In the genomic region with DNA sequence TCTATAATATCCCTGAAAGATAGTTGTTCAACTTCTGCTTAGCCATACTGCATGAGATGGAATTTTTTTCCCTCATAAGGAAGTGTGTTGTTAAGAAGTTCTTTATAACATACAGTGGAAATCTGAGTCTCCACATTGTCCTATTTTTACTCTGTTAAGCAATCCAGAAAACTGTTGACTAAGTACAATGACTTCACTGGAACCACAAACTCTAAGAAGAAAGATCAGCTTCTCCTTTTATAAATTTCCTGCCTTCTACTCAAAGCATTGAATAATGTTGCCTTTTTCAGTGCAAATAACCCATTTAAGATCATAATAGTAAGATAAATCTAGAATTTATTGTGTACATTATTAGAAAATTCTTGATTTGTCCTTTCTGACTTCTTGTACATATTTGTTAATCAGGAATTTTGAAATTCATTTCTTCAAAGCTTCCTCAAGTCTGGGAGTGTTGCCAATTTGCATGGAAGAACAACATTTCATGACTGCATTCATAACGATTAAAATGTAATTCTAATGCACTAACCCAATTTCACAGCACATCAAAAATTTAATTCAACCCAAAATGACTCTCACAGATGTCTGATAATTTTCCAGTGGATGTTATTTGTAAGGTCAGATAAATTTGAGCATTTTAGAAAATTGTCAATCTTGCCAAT, we compare ENCODE assay signal across 13 cellular contexts. TPM values are rescaled to one million over a fixed set of nuclear protein-coding genes. Genes with fewer than 3 reads are reported as not detected.
DNase-seq lines count a peak whose midpoint lies in the region; ATAC-seq and TF ChIP-seq lines count a peak whose summit lies in the region.
"Had no signal": no experiment of that assay in that cellular context is flagged by ENCODE, and none has a peak within 500 bp of the region (broad histone marks: within the 10 kb centered on the region; RNA-seq: fewer than 3 reads in every experiment).

No MANE protein-coding gene starts in this region.

- no peaks in the 10 kb centered on the region for H3K27me3 Mint-ChIP-seq in nephron progenitor cell (ENCODE audit: low read depth, poor library complexity)
- peaks cover 13% of the 10 kb centered on the region for H3K27me3 Mint-ChIP-seq in activated CD4-positive, alpha-beta T cell treated with anti-CD3 and anti-CD28 coated beads for 36 hours

- no peaks in the 10 kb centered on the region for H3F3A ChIP-seq in smooth muscle cell (ENCODE audit: low read depth)

- H3K27me3 ChIP-seq in smooth muscle cell (ENCODE audit: low read depth), result no peaks in the 10 kb centered on the region
- H3K27me3 ChIP-seq: hepatocyte had no signal

- no peaks in the 10 kb centered on the region for H4K20me1 ChIP-seq in smooth muscle cell (ENCODE audit: low read depth)

- no peak overlapping the region for H3K9ac ChIP-seq in smooth muscle cell (ENCODE audit: low read depth)

- no peak overlapping the region for H3K27ac Mint-ChIP-seq in nephron progenitor cell
- H3K27ac Mint-ChIP-seq in activated CD4-positive, alpha-beta T cell treated with anti-CD3 and anti-CD28 coated beads for 36 hours, result no peak overlapping the region
- no peak overlapping the region for H3K27ac Mint-ChIP-seq in stimulated activated effector memory CD8-positive, alpha-beta T cell treated with anti-CD3 and anti-CD28 coated beads, Interleukin-12 subunit alpha, Interleukin-12 subunit beta, amount 100 ng/mL, for 72 hours
- H3K27ac Mint-ChIP-seq: natural killer cell treated with Interleukin-12 subunit alpha and Interleukin-12 subunit beta and Interleukin-15 and Interleukin-18, amount 100 ng/mL, for 72 hours had no signal

- CTCF ChIA-PET in activated CD4-positive, alpha-beta T cell treated with anti-CD3 and anti-CD28 coated beads for 36 hours (lab: Charles Lee), result interaction anchor here (2.8 kb wide), 1 partner anchor 11 kb away, joined by 10 read pairs; no protein-coding TSS in a partner anchor

- no peaks in the 10 kb centered on the region for H3K4me1 Mint-ChIP-seq in nephron progenitor cell
- no peaks in the 10 kb centered on the region for H3K4me1 Mint-ChIP-seq in activated CD4-positive, alpha-beta T cell treated with anti-CD3 and anti-CD28 coated beads for 36 hours
- no peaks in the 10 kb centered on the region for H3K4me1 Mint-ChIP-seq in stimulated activated effector memory CD8-positive, alpha-beta T cell treated with anti-CD3 and anti-CD28 coated beads, Interleukin-12 subunit alpha, Interleukin-12 subunit beta, amount 100 ng/mL, for 72 hours
- H3K4me1 Mint-ChIP-seq: activated naive CD8-positive, alpha-beta T cell treated with anti-CD3 and anti-CD28 coated beads, Interleukin-2, amount 50 U/mL, for 24 hours had no signal

- H3K9me3 Mint-ChIP-seq in nephron progenitor cell, result no peaks in the 10 kb centered on the region
- H3K9me3 Mint-ChIP-seq in activated CD4-positive, alpha-beta T cell treated with anti-CD3 and anti-CD28 coated beads for 36 hours (ENCODE audit: low read depth), result no peaks in the 10 kb centered on the region
- H3K9me3 Mint-ChIP-seq in stimulated activated effector memory CD8-positive, alpha-beta T cell treated with anti-CD3 and anti-CD28 coated beads, Interleukin-12 subunit alpha, Interleukin-12 subunit beta, amount 100 ng/mL, for 72 hours, result no peaks in the 10 kb centered on the region
- H3K9me3 Mint-ChIP-seq: activated naive CD8-positive, alpha-beta T cell treated with anti-CD3 and anti-CD28 coated beads, Interleukin-2, amount 50 U/mL, for 24 hours; natural killer cell treated with Interleukin-12 subunit alpha and Interleukin-12 subunit beta and Interleukin-15 and Interleukin-18, amount 100 ng/mL, for 72 hours had no signal

- POLR2A ChIA-PET in activated CD4-positive, alpha-beta T cell treated with anti-CD3 and anti-CD28 coated beads for 36 hours (lab: Charles Lee), result no interaction called here

- no peaks in the 10 kb centered on the region for H3K36me3 Mint-ChIP-seq in nephron progenitor cell (ENCODE audit: low read depth)
- H3K36me3 Mint-ChIP-seq in activated CD4-positive, alpha-beta T cell treated with anti-CD3 and anti-CD28 coated beads for 36 hours (ENCODE audit: low read depth), result no peaks in the 10 kb centered on the region
- no peaks in the 10 kb centered on the region for H3K36me3 Mint-ChIP-seq in stimulated activated effector memory CD8-positive, alpha-beta T cell treated with anti-CD3 and anti-CD28 coated beads, Interleukin-12 subunit alpha, Interleukin-12 subunit beta, amount 100 ng/mL, for 72 hours
- H3K36me3 Mint-ChIP-seq: natural killer cell treated with Interleukin-12 subunit alpha and Interleukin-12 subunit beta and Interleukin-15 and Interleukin-18, amount 100 ng/mL, for 72 hours had no signal

- H3K27ac ChIP-seq in smooth muscle cell (ENCODE audit: low read depth), result peak overlapping the region; percentile 38
- H3K27ac ChIP-seq: hepatocyte had no signal

- WGBS in smooth muscle cell (ENCODE audit: low lambda C conversion rate), result 68% methylated on average over 1 of the region's 1 CpG

- no peaks in the 10 kb centered on the region for H3K4me1 ChIP-seq in smooth muscle cell (ENCODE audit: low read depth)

- no peak overlapping the region for H3K4me3 ChIP-seq in smooth muscle cell
- H3K4me3 ChIP-seq: hepatocyte had no signal

- intact Hi-C loops in activated CD4-positive, alpha-beta T cell treated with anti-CD3 and anti-CD28 coated beads for 36 hours (cut with DNase I, micrococcal nuclease), result no loop called here

- peak; percentile 51 for DNase-seq in HCEC 1CT
- DNase-seq in SKM-1 treated with dmso at 0.1 percent for 144 hours (lab: John Stamatoyannopoulos, UW; ENCODE audit: unreplicated experiment), result peak; percentile 56
- peak; percentile 70 for DNase-seq in foreskin melanocyte
- DNase-seq in smooth muscle cell (lab: John Stamatoyannopoulos, UW; ENCODE audit: unreplicated experiment), result no peak
- DNase-seq in activated CD8-positive, alpha-beta memory T cell treated with anti-CD3 and anti-CD28 coated beads, Interleukin-2, amount 50 U/mL, for 4 hours, result no peak
- DNase-seq in nephron progenitor cell, result no peak
- DNase-seq in activated CD4-positive, alpha-beta T cell treated with anti-CD3 and anti-CD28 coated beads for 36 hours, result no peak
- DNase-seq in stimulated activated effector memory CD8-positive, alpha-beta T cell treated with anti-CD3 and anti-CD28 coated beads, Interleukin-12 subunit alpha, Interleukin-12 subunit beta, amount 100 ng/mL, for 72 hours (ENCODE audit: low spot score in 2 of 2), result no peak
- DNase-seq: activated CD4-positive, alpha-beta T cell treated with anti-CD3 and anti-CD28 coated beads for 1 hour; activated naive CD8-positive, alpha-beta T cell treated with anti-CD3 and anti-CD28 coated beads, Interleukin-2, amount 50 U/mL, for 24 hours; NCI-H1436 had no signal

- peak overlapping the region; percentile 4 for H2AFZ ChIP-seq in smooth muscle cell (ENCODE audit: low read depth)
- H2AFZ ChIP-seq: hepatocyte had no signal

- no peaks in the 10 kb centered on the region for H3K9me3 ChIP-seq in smooth muscle cell (replicated peaks; ENCODE audit: low read depth)

- TF ChIP-seq CTCF in smooth muscle cell (IDR thresholded peaks at IDR 0.05; ENCODE audit: borderline replicate concordance, insufficient read depth, poor library complexity, severe bottlenecking) (no peak), nephron progenitor cell (IDR thresholded peaks at IDR 0.05) (no peak)

- H3K36me3 ChIP-seq in smooth muscle cell (ENCODE audit: low read depth), result no peaks in the 10 kb centered on the region

- no peaks in the 10 kb centered on the region for H3K79me2 ChIP-seq in smooth muscle cell (ENCODE audit: low read depth)
- H3K79me2 ChIP-seq: hepatocyte had no signal

- H3K4me3 Mint-ChIP-seq in nephron progenitor cell, result no peak overlapping the region
- H3K4me3 Mint-ChIP-seq in activated CD4-positive, alpha-beta T cell treated with anti-CD3 and anti-CD28 coated beads for 36 hours, result no peak overlapping the region
- H3K4me3 Mint-ChIP-seq in stimulated activated effector memory CD8-positive, alpha-beta T cell treated with anti-CD3 and anti-CD28 coated beads, Interleukin-12 subunit alpha, Interleukin-12 subunit beta, amount 100 ng/mL, for 72 hours, result no peak overlapping the region
- H3K4me3 Mint-ChIP-seq: activated naive CD8-positive, alpha-beta T cell treated with anti-CD3 and anti-CD28 coated beads, Interleukin-2, amount 50 U/mL, for 24 hours; natural killer cell treated with Interleukin-12 subunit alpha and Interleukin-12 subunit beta and Interleukin-15 and Interleukin-18, amount 100 ng/mL, for 72 hours had no signal

- H3K4me2 ChIP-seq in smooth muscle cell, result peak overlapping the region; percentile 7
- H3K4me2 ChIP-seq: hepatocyte had no signal

- no peak for ATAC-seq in activated CD4-positive, alpha-beta T cell treated with anti-CD3 and anti-CD28 coated beads for 36 hours
- no peak for ATAC-seq in stimulated activated effector memory CD8-positive, alpha-beta T cell treated with anti-CD3 and anti-CD28 coated beads, Interleukin-12 subunit alpha, Interleukin-12 subunit beta, amount 100 ng/mL, for 72 hours
- ATAC-seq: activated naive CD8-positive, alpha-beta T cell treated with anti-CD3 and anti-CD28 coated beads, Interleukin-2, amount 50 U/mL, for 24 hours; natural killer cell treated with Interleukin-12 subunit alpha and Interleukin-12 subunit beta and Interleukin-15 and Interleukin-18, amount 100 ng/mL, for 72 hours had no signal

RNA-seq across cellular contexts. Expression of a gene that starts 45.6 kb away (rescaled TPM):
- 1.2 and 1.8 TPM in 2 replicates for total RNA-seq in smooth muscle cell
- 0.09 and 1.8 TPM in 2 replicates for polyA plus RNA-seq in smooth muscle cell
- total RNA-seq in activated CD4-positive, alpha-beta T cell treated with anti-CD3 and anti-CD28 coated beads for 36 hours, result 1 to 10 TPM; 2.5 to 2.8 TPM

Comparison
In these comparisons a context has a peak if more than half of its experiments do, and no peak if none do; other contexts are left out.
1. DNase-seq: peak in HCEC 1CT (single experiment), SKM-1 treated with dmso at 0.1 percent for 144 hours (single experiment) and foreskin melanocyte (single experiment); none in smooth muscle cell (single experiment), activated CD8-positive, alpha-beta memory T cell treated with anti-CD3 and anti-CD28 coated beads, Interleukin-2, amount 50 U/mL, for 4 hours (single experiment), nephron progenitor cell (single experiment), activated CD4-positive, alpha-beta T cell treated with anti-CD3 and anti-CD28 coated beads for 36 hours (single experiment) and stimulated activated effector memory CD8-positive, alpha-beta T cell treated with anti-CD3 and anti-CD28 coated beads, Interleukin-12 subunit alpha, Interleukin-12 subunit beta, amount 100 ng/mL, for 72 hours (0 of 2).